ENCODE assay signal across 1 cellular context in the genomic region with DNA sequence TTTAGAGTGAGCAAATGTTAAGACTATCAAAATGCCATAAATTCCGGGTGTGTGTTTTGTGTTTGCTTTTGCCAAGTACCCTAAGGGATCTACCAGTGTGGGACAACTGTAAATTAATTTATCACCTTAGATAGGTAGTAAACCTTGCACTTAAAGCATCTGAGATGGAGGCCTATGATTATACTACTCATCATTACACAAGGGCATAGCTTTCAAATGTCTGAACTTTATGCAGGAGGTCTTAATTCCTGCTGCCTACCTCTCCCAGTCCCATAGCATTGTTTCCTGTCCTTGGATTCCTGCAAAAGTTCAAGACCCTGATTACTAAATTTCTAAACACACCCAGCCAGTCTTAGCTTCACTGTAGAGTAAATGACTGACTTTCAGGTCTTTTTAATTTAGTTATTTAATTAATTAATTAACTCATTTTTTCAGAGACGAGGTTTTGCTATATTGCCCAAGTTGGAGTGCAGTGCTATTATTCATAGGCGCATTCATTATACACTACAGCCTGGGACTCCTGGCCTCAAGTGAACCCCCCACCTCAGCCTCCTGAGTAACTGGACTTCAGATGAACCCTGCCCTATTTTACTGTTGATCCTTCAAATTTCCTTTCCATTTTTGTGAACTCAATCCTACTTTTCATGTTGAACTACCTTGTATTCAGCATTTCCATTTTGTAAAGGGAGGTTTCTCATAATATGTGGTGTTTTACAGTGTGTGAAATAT.
A peak's percentile ranks its signal among the peaks of the same experiment; 100 is the strongest.
TF ChIP-seq lines count a peak whose summit lies in the region.

No MANE protein-coding gene starts in this region.

TF ChIP-seq in A549, 52 proteins besides CTCF, POLR2A, EP300 and RAD21 (continued from another document):
- TF ChIP-seq, protein P1, sequence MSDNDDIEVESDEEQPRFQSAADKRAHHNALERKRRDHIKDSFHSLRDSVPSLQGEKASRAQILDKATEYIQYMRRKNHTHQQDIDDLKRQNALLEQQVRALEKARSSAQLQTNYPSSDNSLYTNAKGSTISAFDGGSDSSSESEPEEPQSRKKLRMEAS (IDR thresholded peaks at IDR 0.05): peak; percentile 34; the same call in 1 of the 2 replicates
- TF ChIP-seq CBX8 (IDR thresholded peaks at IDR 0.05): no peak
- TF ChIP-seq, protein P2, sequence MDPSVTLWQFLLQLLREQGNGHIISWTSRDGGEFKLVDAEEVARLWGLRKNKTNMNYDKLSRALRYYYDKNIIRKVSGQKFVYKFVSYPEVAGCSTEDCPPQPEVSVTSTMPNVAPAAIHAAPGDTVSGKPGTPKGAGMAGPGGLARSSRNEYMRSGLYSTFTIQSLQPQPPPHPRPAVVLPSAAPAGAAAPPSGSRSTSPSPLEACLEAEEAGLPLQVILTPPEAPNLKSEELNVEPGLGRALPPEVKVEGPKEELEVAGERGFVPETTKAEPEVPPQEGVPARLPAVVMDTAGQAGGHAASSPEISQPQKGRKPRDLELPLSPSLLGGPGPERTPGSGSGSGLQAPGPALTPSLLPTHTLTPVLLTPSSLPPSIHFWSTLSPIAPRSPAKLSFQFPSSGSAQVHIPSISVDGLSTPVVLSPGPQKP (IDR thresholded peaks at IDR 0.05; ENCODE audit: low read depth, low read length): no peak
- no peak for TF ChIP-seq NFE2L2 (conservative IDR thresholded peaks at IDR 0.05; ENCODE audit: low read length)
- no peak for TF ChIP-seq TP53 (CRISPR knock-in tag; IDR thresholded peaks at IDR 0.05)
- TF ChIP-seq KDM1A (IDR thresholded peaks at IDR 0.05; ENCODE audit: low read depth): no peak
- TF ChIP-seq GATA3 (IDR thresholded peaks at IDR 0.05; ENCODE audit: borderline replicate concordance): peak; percentile 98
- TF ChIP-seq HOXB13 (CRISPR knock-in tag; IDR thresholded peaks at IDR 0.05; ENCODE audit: low read depth): peak; percentile 91
- no peak for TF ChIP-seq EHF (CRISPR knock-in tag; IDR thresholded peaks at IDR 0.05)
- peak; percentile 45 to 74; a peak in 3 of 5 replicates for TF ChIP-seq JUN (IDR thresholded peaks at IDR 0.05)
- TF ChIP-seq HOXA7 (CRISPR knock-in tag; IDR thresholded peaks at IDR 0.05): 0 out of 2 replicates have a peak, but pooled peaks have one; percentile 40
- TF ChIP-seq HOXB5 (CRISPR knock-in tag; IDR thresholded peaks at IDR 0.05): peak; percentile 60; the same call in 1 of the 2 replicates
- no peak for TF ChIP-seq HEYL (CRISPR knock-in tag; IDR thresholded peaks at IDR 0.05)
- no peak for TF ChIP-seq RCOR1 (IDR thresholded peaks at IDR 0.05; ENCODE audit: low read depth, low read length)
